ENCODE assay signal across 28 cellular contexts in genomic region chr17:32933881-32934280, GRCh38. TPM values are rescaled to one million over a fixed set of nuclear protein-coding genes. Genes with fewer than 3 reads are reported as not detected.
"Had no signal": no experiment of that assay in that cellular context is flagged by ENCODE, and none has a peak within 500 bp of the region (broad histone marks: within the 10 kb centered on the region; RNA-seq: fewer than 3 reads in every experiment).

No MANE protein-coding gene starts in this region.

- ATAC-seq: activated CD4-positive, CD25-positive, alpha-beta regulatory T cell treated with anti-CD3 and anti-CD28 coated beads, Interleukin-2, amount 50 U/mL, for 24 hours; activated CD8-positive, alpha-beta T cell treated with anti-CD3 and anti-CD28 coated beads, Interleukin-2, amount 10 ng/mL, durations not matched to agents 7 days and 5 days; esophagus mucosa; gastrocnemius medialis; heart right ventricle; natural killer cell treated with Interleukin-12 subunit alpha and Interleukin-12 subunit beta and Interleukin-15 and Interleukin-18, amount 100 ng/mL, for 72 hours had no signal

- H3K27ac Mint-ChIP-seq: activated CD4-positive, alpha-beta T cell treated with anti-CD3 and anti-CD28 coated beads, Interleukin-2, amount 10 ng/mL, durations not matched to agents 7 days and 5 days; activated CD8-positive, alpha-beta T cell treated with anti-CD3 and anti-CD28 coated beads, Interleukin-2, amount 10 ng/mL, durations not matched to agents 7 days and 5 days; activated naive CD8-positive, alpha-beta T cell treated with anti-CD3 and anti-CD28 coated beads, Interleukin-2, amount 10 ng/mL, durations not matched to agents 7 days and 5 days; activated T-cell treated with anti-CD3 and anti-CD28 coated beads, Interleukin-2, amount 50 U/mL, for 24 hours; activated T-helper 2 cell treated with anti-CD3 and anti-CD28 coated beads, Interferon-gamma antibody, Interleukin-2, Interleukin-4, amounts not matched to agents 10 μg/mL and 5 μg/mL and 100 μg/mL, durations not matched to agents 14 hours and 24 hours and 36 hours; natural killer cell treated with Interleukin-12 subunit alpha and Interleukin-12 subunit beta and Interleukin-15 and Interleukin-18, amount 100 ng/mL, for 72 hours; stimulated activated naive CD8-positive, alpha-beta T cell treated with anti-CD3 and anti-CD28 coated beads, Interleukin-15, Interleukin-2, amounts not matched to agents 100 ng/mL and 50 ng/mL, for 24 hours had no signal

- H3K9me3 Mint-ChIP-seq: activated CD4-positive, alpha-beta T cell treated with anti-CD3 and anti-CD28 coated beads, Interleukin-2, amount 10 ng/mL, durations not matched to agents 7 days and 5 days; activated naive CD8-positive, alpha-beta T cell treated with anti-CD3 and anti-CD28 coated beads, Interleukin-2, amount 10 ng/mL, durations not matched to agents 7 days and 5 days; activated T-cell treated with anti-CD3 and anti-CD28 coated beads, Interleukin-2, amount 50 U/mL, for 24 hours; activated T-helper 2 cell treated with anti-CD3 and anti-CD28 coated beads, Interferon-gamma antibody, Interleukin-2, Interleukin-4, amounts not matched to agents 10 μg/mL and 5 μg/mL and 100 μg/mL, durations not matched to agents 14 hours and 24 hours and 36 hours; natural killer cell treated with Interleukin-12 subunit alpha and Interleukin-12 subunit beta and Interleukin-15 and Interleukin-18, amount 100 ng/mL, for 72 hours; stimulated activated naive CD8-positive, alpha-beta T cell treated with anti-CD3 and anti-CD28 coated beads, Interleukin-15, Interleukin-2, amounts not matched to agents 100 ng/mL and 50 ng/mL, for 24 hours had no signal

- H3K4me3 ChIP-seq: gastrocnemius medialis, heart right ventricle, skin epidermis, suprapubic skin, vagina had no signal

- H3K9me3 ChIP-seq: gastrocnemius medialis, heart right ventricle, suprapubic skin, vagina had no signal

- H3K4me3 Mint-ChIP-seq: activated CD4-positive, alpha-beta T cell treated with anti-CD3 and anti-CD28 coated beads, Interleukin-2, amount 10 ng/mL, durations not matched to agents 7 days and 5 days; activated CD8-positive, alpha-beta T cell treated with anti-CD3 and anti-CD28 coated beads, Interleukin-2, amount 10 ng/mL, durations not matched to agents 7 days and 5 days; activated naive CD8-positive, alpha-beta T cell treated with anti-CD3 and anti-CD28 coated beads, Interleukin-2, amount 10 ng/mL, durations not matched to agents 7 days and 5 days; activated T-cell treated with anti-CD3 and anti-CD28 coated beads, Interleukin-2, amount 50 U/mL, for 24 hours; natural killer cell treated with Interleukin-12 subunit alpha and Interleukin-12 subunit beta and Interleukin-15 and Interleukin-18, amount 100 ng/mL, for 72 hours; stimulated activated naive CD8-positive, alpha-beta T cell treated with anti-CD3 and anti-CD28 coated beads, Interleukin-15, Interleukin-2, amounts not matched to agents 100 ng/mL and 50 ng/mL, for 24 hours had no signal

- DNase-seq: activated CD4-positive, alpha-beta T cell treated with anti-CD3 and anti-CD28 coated beads, Interleukin-2, amount 10 ng/mL, durations not matched to agents 7 days and 5 days; activated CD8-positive, alpha-beta T cell treated with anti-CD3 and anti-CD28 coated beads, Interleukin-2, amount 10 ng/mL, durations not matched to agents 7 days and 5 days; activated naive CD4-positive, alpha-beta T cell treated with Interleukin-2 at 50 U/mL for 16 hours; activated naive CD8-positive, alpha-beta T cell treated with anti-CD3 and anti-CD28 coated beads, Interleukin-2, amount 10 ng/mL, durations not matched to agents 7 days and 5 days; activated T-cell treated with anti-CD3 and anti-CD28 coated beads, Interleukin-2, amount 50 U/mL, for 24 hours; amygdala; gastrocnemius medialis; heart right ventricle; mesendoderm; occipital lobe; posterior cingulate gyrus; retina; stimulated activated CD4-positive, alpha-beta T cell treated with anti-CD3 and anti-CD28 coated beads, Interleukin-15, amount 100 ng/mL, for 24 hours; stimulated activated CD4-positive, alpha-beta T cell treated with anti-CD3 and anti-CD28 coated beads, Interleukin-2, amount 100 ng/mL, for 48 hours; T1000; trophoblast cell had no signal

- H3K27ac ChIP-seq: gastrocnemius medialis, heart right ventricle, skin epidermis, suprapubic skin, vagina had no signal

- H3K27me3 ChIP-seq: suprapubic skin, vagina had no signal

- H3K4me1 ChIP-seq: gastrocnemius medialis had no signal

- H3K4me1 Mint-ChIP-seq: activated naive CD8-positive, alpha-beta T cell treated with anti-CD3 and anti-CD28 coated beads, Interleukin-2, amount 10 ng/mL, durations not matched to agents 7 days and 5 days had no signal

- H3K36me3 Mint-ChIP-seq: activated naive CD8-positive, alpha-beta T cell treated with anti-CD3 and anti-CD28 coated beads, Interleukin-2, amount 10 ng/mL, durations not matched to agents 7 days and 5 days; natural killer cell treated with Interleukin-12 subunit alpha and Interleukin-12 subunit beta and Interleukin-15 and Interleukin-18, amount 100 ng/mL, for 72 hours had no signal

- H3K36me3 ChIP-seq: gastrocnemius medialis had no signal

RNA-seq across cellular contexts. Expression of gene TMEM98, which starts 5.9 kb away (rescaled TPM):
- total RNA-seq: activated CD8-positive, alpha-beta T cell treated with anti-CD3 and anti-CD28 coated beads, Interleukin-2, amount 10 ng/mL, durations not matched to agents 7 days and 5 days; activated naive CD8-positive, alpha-beta T cell treated with anti-CD3 and anti-CD28 coated beads, Interleukin-2, amount 10 ng/mL, durations not matched to agents 7 days and 5 days had no signal

RNA-seq across cellular contexts. Expression of gene SPACA3, which starts 57.8 kb away (rescaled TPM):
- total RNA-seq: activated CD4-positive, alpha-beta T cell treated with anti-CD3 and anti-CD28 coated beads, Interleukin-2, amount 10 ng/mL, durations not matched to agents 7 days and 5 days; activated CD8-positive, alpha-beta T cell treated with anti-CD3 and anti-CD28 coated beads, Interleukin-2, amount 10 ng/mL, durations not matched to agents 7 days and 5 days; activated naive CD8-positive, alpha-beta T cell treated with anti-CD3 and anti-CD28 coated beads, Interleukin-2, amount 10 ng/mL, durations not matched to agents 7 days and 5 days; activated T-helper 2 cell treated with anti-CD3 and anti-CD28 coated beads, Interferon-gamma antibody, Interleukin-2, Interleukin-4, amounts not matched to agents 10 μg/mL and 5 μg/mL and 100 μg/mL, durations not matched to agents 14 hours and 24 hours and 36 hours; cardiac septum; esophagus mucosa; gastrocnemius medialis; heart right ventricle; kidney epithelial cell; liver; natural killer cell treated with Interleukin-12 subunit alpha and Interleukin-12 subunit beta and Interleukin-15 and Interleukin-18, amount 100 ng/mL, for 72 hours; occipital lobe; T-helper 1 cell treated with Interleukin-12 subunit alpha and Interleukin-12 subunit beta and Interleukin-4 antibody, amounts not matched to agents 30 ng/mL and 1 ng/mL, for 36 hours; vagina had no signal
- polyA plus RNA-seq: heart right ventricle, liver had no signal
